In the genomic region with DNA sequence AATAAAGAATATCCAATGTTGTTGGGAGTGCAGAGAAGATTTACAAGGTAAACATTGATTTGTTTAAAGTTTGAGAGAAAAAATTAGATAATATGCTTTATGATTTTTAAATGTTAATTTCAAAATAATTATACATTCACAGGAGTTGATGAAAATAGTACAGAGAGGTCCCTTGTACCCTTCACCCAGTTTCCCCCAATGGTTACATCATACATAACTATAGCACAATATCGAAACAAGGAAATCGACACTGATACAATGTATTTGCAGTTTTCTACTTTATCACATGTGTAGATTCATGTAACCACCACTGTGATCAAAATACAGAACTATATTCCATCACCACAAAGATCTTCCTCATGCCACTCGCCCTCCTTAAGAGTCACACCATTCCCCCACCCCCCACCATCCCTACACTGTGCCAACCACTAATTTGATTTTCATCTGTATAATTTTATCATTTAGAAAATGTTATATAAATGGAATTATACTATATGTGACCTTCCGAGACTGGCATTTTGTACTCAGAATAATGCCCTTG, we compare ENCODE assay signal across 7 cellular contexts. TPM values are rescaled to one million over a fixed set of nuclear protein-coding genes. Genes with fewer than 3 reads are reported as not detected.
"Had no signal": no experiment of that assay in that cellular context is flagged by ENCODE, and none has a peak within 500 bp of the region (broad histone marks: within the 10 kb centered on the region; RNA-seq: fewer than 3 reads in every experiment).

No MANE protein-coding gene starts in this region.

- H3K27ac ChIP-seq: HL-60 had no signal

- DNase-seq: IMR-90, KBM-7 had no signal

- H3K4me3 ChIP-seq: K562 had no signal

- ATAC-seq: K562 had no signal

RNA-seq across cellular contexts. Expression of a gene that starts 11.7 kb away (rescaled TPM):
- total RNA-seq: HepG2, HT-29, IMR-90 had no signal

RNA-seq across cellular contexts. Expression of a gene that starts 21.0 kb away (rescaled TPM):
- total RNA-seq: HepG2, HT-29, HT1080, IMR-90, K562 had no signal

RNA-seq across cellular contexts. Expression of a gene that starts 56.3 kb away (rescaled TPM):
- total RNA-seq: HepG2, HT-29, HT1080, IMR-90, K562 had no signal
